In genomic region chr5:139312075-139312474, GRCh38 we compare ENCODE assay signal across 21 cellular contexts. TPM values are rescaled to one million over a fixed set of nuclear protein-coding genes. Genes with fewer than 3 reads are reported as not detected.
DNase-seq lines count a peak whose midpoint lies in the region; ATAC-seq and TF ChIP-seq lines count a peak whose summit lies in the region.
"Had no signal": no experiment of that assay in that cellular context is flagged by ENCODE, and none has a peak within 500 bp of the region (broad histone marks: within the 10 kb centered on the region; RNA-seq: fewer than 3 reads in every experiment).

No MANE protein-coding gene starts in this region.

- peaks cover 74% of the 10 kb centered on the region for H3K4me1 ChIP-seq in CD8-positive, alpha-beta memory T cell (ENCODE audit: insufficient read depth, low read length)
- peaks cover 9% of the 10 kb centered on the region for H3K4me1 ChIP-seq in testis

- H3K36me3 ChIP-seq in CD8-positive, alpha-beta memory T cell (ENCODE audit: insufficient read depth, low read length), result peaks cover 22% of the 10 kb centered on the region
- H3K36me3 ChIP-seq in testis (ENCODE audit: low read depth, missing control alignments) (no peaks in the 10 kb centered on the region), H7 (replicated peaks; ENCODE audit: control insufficient read depth, insufficient read depth, low read length) (peaks cover 17% of the 10 kb centered on the region)

- TF ChIP-seq CTCF in testis (IDR thresholded peaks at IDR 0.05), result no peak

- intact Hi-C loops in testis (cut with DNase I; ENCODE audit: low total_unique reads), result no loop called here

- no peak for ATAC-seq in stimulated activated naive CD8-positive, alpha-beta T cell treated with anti-CD3 and anti-CD28 coated beads, Interleukin-15, amount 100 ng/mL, for 72 hours
- ATAC-seq: PC-3; stimulated activated memory B cell treated with anti-CD40 and anti-IgM and Interleukin-4, amounts not matched to agents 10 μg/mL and 1 μg/mL and 100 μg/mL, for 72 hours had no signal

- H3K4me3 ChIP-seq in CD8-positive, alpha-beta memory T cell (ENCODE audit: low read length), result no peak overlapping the region
- H3K4me3 ChIP-seq in testis (no peak overlapping the region), H7 (ENCODE audit: insufficient read depth, low read depth, low read length) (no peak overlapping the region)
- H3K4me3 ChIP-seq: SJCRH30 had no signal

- CTCF ChIA-PET in CD8-positive, alpha-beta memory T cell (lab: Charles Lee), result interaction anchor here (1.2 to 1.7 kb wide), 4 partner anchors 15 to 32 kb away, joined by 3 to 6 read pairs (median 4); partner anchors contain the start of gene PAIP2

- peaks cover 73 to 84% (median 83%) of the 10 kb centered on the region in 3 donors for H3K4me1 Mint-ChIP-seq in CD8-positive, alpha-beta memory T cell
- H3K4me1 Mint-ChIP-seq in stimulated activated naive CD8-positive, alpha-beta T cell treated with anti-CD3 and anti-CD28 coated beads, Interleukin-15, amount 100 ng/mL, for 72 hours, result peaks cover 54% of the 10 kb centered on the region

- H3K27me3 ChIP-seq in CD8-positive, alpha-beta memory T cell (ENCODE audit: insufficient read depth, low read length, poor library complexity, severe bottlenecking), result no peaks in the 10 kb centered on the region
- H3K27me3 ChIP-seq in testis (no peaks in the 10 kb centered on the region), H7 (ENCODE audit: control insufficient read depth, insufficient read depth, low read length) (no peaks in the 10 kb centered on the region)
- H3K27me3 ChIP-seq: SJCRH30 had no signal

- H3K27ac ChIP-seq in CD8-positive, alpha-beta memory T cell (ENCODE audit: low read depth, low read length), result no peak overlapping the region
- no peak overlapping the region for H3K27ac ChIP-seq in testis
- H3K27ac ChIP-seq: SJCRH30 had no signal

- H3K36me3 Mint-ChIP-seq in CD8-positive, alpha-beta memory T cell, result peaks cover 6 to 59% (median 8%) of the 10 kb centered on the region in 3 donors

- H3K9me3 ChIP-seq in CD8-positive, alpha-beta memory T cell (ENCODE audit: low read length), result no peaks in the 10 kb centered on the region
- no peaks in the 10 kb centered on the region for H3K9me3 ChIP-seq in testis
- H3K9me3 ChIP-seq: SJCRH30 had no signal

- H3K27me3 Mint-ChIP-seq in CD8-positive, alpha-beta memory T cell, result no peaks in the 10 kb centered on the region
- H3K27me3 Mint-ChIP-seq in stimulated activated naive CD8-positive, alpha-beta T cell treated with anti-CD3 and anti-CD28 coated beads, Interleukin-15, amount 100 ng/mL, for 72 hours, result no peaks in the 10 kb centered on the region
- H3K27me3 Mint-ChIP-seq: activated naive CD4-positive, alpha-beta T cell treated with anti-CD3 and anti-CD28 coated beads, Interleukin-2, amount 50 U/mL, for 24 hours; CD4-positive, alpha-beta memory T cell; stimulated activated memory B cell treated with anti-CD40 and anti-IgM and Interleukin-4, amounts not matched to agents 10 μg/mL and 1 μg/mL and 100 μg/mL, for 72 hours had no signal

- DNase-seq in CD8-positive, alpha-beta memory T cell, result no peak
- DNase-seq in ELF-1 (ENCODE audit: low read depth, low spot score), result peak; percentile 65
- peak; percentile 3 for DNase-seq in NCI-H345 (lab: John Stamatoyannopoulos, UW)
- DNase-seq in iris pigment epithelial cell (ENCODE audit: low read depth), result peak; percentile 8
- no peak for DNase-seq in testis
- DNase-seq in H7, result no peak
- DNase-seq in SKM-1 (lab: John Stamatoyannopoulos, UW; ENCODE audit: unreplicated experiment), result no peak
- DNase-seq in stimulated activated naive CD8-positive, alpha-beta T cell treated with anti-CD3 and anti-CD28 coated beads, Interleukin-15, amount 100 ng/mL, for 72 hours, result no peak
- DNase-seq: activated CD4-positive, alpha-beta T cell treated with anti-CD3 and anti-CD28 coated beads for 4 hours; CD4-positive, alpha-beta memory T cell; DMS53; effector CD8-positive, alpha-beta T cell; NCI-H1092; NCI-H2029; NCI-H774; PC-3; SJCRH30; stimulated activated CD4-positive, alpha-beta T cell treated with anti-CD3 and anti-CD28 coated beads, Interleukin-2, amount 100 ng/mL, for 24 hours had no signal

- H3K9me3 Mint-ChIP-seq in CD8-positive, alpha-beta memory T cell, result no peaks in the 10 kb centered on the region
- no peaks in the 10 kb centered on the region for H3K9me3 Mint-ChIP-seq in stimulated activated naive CD8-positive, alpha-beta T cell treated with anti-CD3 and anti-CD28 coated beads, Interleukin-15, amount 100 ng/mL, for 72 hours
- H3K9me3 Mint-ChIP-seq: activated naive CD4-positive, alpha-beta T cell treated with anti-CD3 and anti-CD28 coated beads, Interleukin-2, amount 50 U/mL, for 24 hours; CD4-positive, alpha-beta memory T cell; stimulated activated memory B cell treated with anti-CD40 and anti-IgM and Interleukin-4, amounts not matched to agents 10 μg/mL and 1 μg/mL and 100 μg/mL, for 72 hours; T-helper 1 cell treated with Interleukin-12 subunit alpha and Interleukin-12 subunit beta and Interleukin-4 antibody, amounts not matched to agents 30 μg/mL and 1 μg/mL, for 36 hours had no signal

- no peak for TF ChIP-seq POLR2A in testis (IDR thresholded peaks at IDR 0.05)

- peak overlapping the region in 4 of 7 donors; percentile 20 to 45 (median 38) for H3K4me3 Mint-ChIP-seq in CD8-positive, alpha-beta memory T cell
- no peak overlapping the region for H3K4me3 Mint-ChIP-seq in stimulated activated naive CD8-positive, alpha-beta T cell treated with anti-CD3 and anti-CD28 coated beads, Interleukin-15, amount 100 ng/mL, for 72 hours
- H3K4me3 Mint-ChIP-seq: activated naive CD4-positive, alpha-beta T cell treated with anti-CD3 and anti-CD28 coated beads, Interleukin-2, amount 50 U/mL, for 24 hours; stimulated activated memory B cell treated with anti-CD40 and anti-IgM and Interleukin-4, amounts not matched to agents 10 μg/mL and 1 μg/mL and 100 μg/mL, for 72 hours; T-helper 1 cell treated with Interleukin-12 subunit alpha and Interleukin-12 subunit beta and Interleukin-4 antibody, amounts not matched to agents 30 μg/mL and 1 μg/mL, for 36 hours had no signal

- peak overlapping the region in 1 of 8 donors; percentile 26 for H3K27ac Mint-ChIP-seq in CD8-positive, alpha-beta memory T cell
- H3K27ac Mint-ChIP-seq in stimulated activated naive CD8-positive, alpha-beta T cell treated with anti-CD3 and anti-CD28 coated beads, Interleukin-15, amount 100 ng/mL, for 72 hours, result no peak overlapping the region
- H3K27ac Mint-ChIP-seq: T-helper 1 cell treated with Interleukin-12 subunit alpha and Interleukin-12 subunit beta and Interleukin-4 antibody, amounts not matched to agents 30 μg/mL and 1 μg/mL, for 36 hours had no signal

- 82 to 85% methylated on average over 9 of the region's 9 CpGs for WGBS in testis, 2 donors

- POLR2A ChIA-PET in CD8-positive, alpha-beta memory T cell (lab: Charles Lee), result interaction anchor here (1.5 kb wide), 1 partner anchor 30 kb away, joined by 8 read pairs; the partner anchor contains the start of gene PAIP2

RNA-seq across cellular contexts. Expression of gene MATR3, which starts 18.5 kb away (rescaled TPM):
- total RNA-seq in CD8-positive, alpha-beta memory T cell, result 100 to 1,000 TPM; 184 to 199 TPM
- 364 TPM for polyA plus RNA-seq in CD8-positive, alpha-beta memory T cell
- total RNA-seq in testis, result 100 to 1,000 TPM; 243 to 248 TPM
- polyA plus RNA-seq in testis (ENCODE audit: insufficient read depth, low read depth, low replicate concordance), result 174 TPM
- total RNA-seq in H7 (2014; rRNA removed; shearing (Covaris generic)), result 228 and 239 TPM in 2 replicates

RNA-seq across cellular contexts. Expression of gene PAIP2, which starts 29.6 kb away (rescaled TPM):
- total RNA-seq in CD8-positive, alpha-beta memory T cell, result 10 to 100 TPM; 67.9 to 77.0 TPM
- polyA plus RNA-seq in CD8-positive, alpha-beta memory T cell, result 342 TPM
- 100 to 1,000 TPM; 142 to 150 TPM for total RNA-seq in testis
- polyA plus RNA-seq in testis (ENCODE audit: insufficient read depth, low read depth, low replicate concordance), result 297 TPM
- 50.9 and 57.0 TPM in 2 replicates for total RNA-seq in H7 (2014; rRNA removed; shearing (Covaris generic))

Comparison
In these comparisons a context has a peak if more than half of its experiments do, and no peak if none do; other contexts are left out.
1. DNase-seq: peak in ELF-1 (single experiment), NCI-H345 (single experiment) and iris pigment epithelial cell (single experiment); none in CD8-positive, alpha-beta memory T cell (0 of 5), testis (single experiment), H7 (single experiment), SKM-1 (single experiment) and stimulated activated naive CD8-positive, alpha-beta T cell treated with anti-CD3 and anti-CD28 coated beads, Interleukin-15, amount 100 ng/mL, for 72 hours (0 of 2).
2. H3K4me3 Mint-ChIP-seq: peak in CD8-positive, alpha-beta memory T cell (4 of 7); none in stimulated activated naive CD8-positive, alpha-beta T cell treated with anti-CD3 and anti-CD28 coated beads, Interleukin-15, amount 100 ng/mL, for 72 hours (0 of 2).